Comparison of ENCODE assay signal across 1 cellular context in the genomic region with DNA sequence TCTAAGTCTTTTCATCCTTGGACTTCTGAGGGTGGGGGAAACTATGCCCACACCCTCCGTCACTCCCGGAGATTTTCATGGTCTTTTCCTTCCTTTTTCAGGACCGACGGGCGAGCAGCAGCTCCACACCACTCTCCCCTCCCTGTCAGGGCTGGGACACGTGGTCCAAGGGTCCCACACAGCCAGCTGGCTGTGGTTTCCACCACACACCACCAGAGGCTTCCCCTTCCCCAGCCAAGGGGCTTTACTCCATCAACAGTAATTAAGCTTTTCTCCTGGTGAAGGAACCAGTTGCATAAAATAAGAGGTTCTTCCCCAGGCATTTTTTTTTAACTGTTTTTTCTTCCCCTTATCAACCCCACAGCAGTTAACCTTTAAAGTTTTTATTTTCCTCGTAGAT.
TF ChIP-seq lines count a peak whose summit lies in the region.

No MANE protein-coding gene starts in this region.

TF ChIP-seq in H1, 55 proteins besides CTCF, POLR2A, EP300 and RAD21 (continued from another document):
- no peak for TF ChIP-seq CBX5 (IDR thresholded peaks at IDR 0.05; ENCODE audit: low read depth, low read length)
- no peak for TF ChIP-seq TCF12 (IDR thresholded peaks at IDR 0.05; ENCODE audit: low read depth, low read length)
- no peak for TF ChIP-seq NRF1 (IDR thresholded peaks at IDR 0.05; ENCODE audit: low read depth, low read length)
- TF ChIP-seq TAF1 (IDR thresholded peaks at IDR 0.05; ENCODE audit: low read depth, low read length) = no peak
- TF ChIP-seq CHD7 (IDR thresholded peaks at IDR 0.05; ENCODE audit: insufficient replicate concordance, low read length) = no peak
- TF ChIP-seq BRCA1 (IDR thresholded peaks at IDR 0.05; ENCODE audit: low read depth, low read length) = no peak
TF ChIP-seq in H1: peak in this region for 0.
